ENCODE assay signal across 8 cellular contexts in the genomic region with DNA sequence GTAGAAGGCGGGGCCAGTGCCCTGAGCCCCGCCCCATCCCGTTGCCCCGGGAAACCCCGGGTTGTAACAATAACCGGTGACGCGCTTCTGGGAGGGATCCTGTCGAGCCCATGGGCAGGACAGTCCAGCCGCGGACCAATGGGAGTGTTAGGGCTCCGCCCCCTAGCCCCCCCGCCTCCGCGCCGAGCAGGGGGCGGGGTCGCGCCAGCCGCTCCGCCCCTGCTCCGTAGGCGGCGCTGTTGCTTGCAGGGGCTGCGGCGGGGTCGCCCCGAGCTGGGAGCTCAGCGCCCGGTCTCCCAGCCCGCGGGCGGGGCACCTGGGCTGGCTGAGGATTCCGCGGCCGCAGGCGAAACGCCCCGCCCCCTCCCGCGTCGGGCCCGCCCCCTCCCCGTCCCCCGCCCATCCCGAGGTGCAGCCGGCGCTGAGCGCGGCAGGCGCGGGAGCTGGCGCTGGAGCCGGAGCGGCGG. TPM values are rescaled to one million over a fixed set of nuclear protein-coding genes. Genes with fewer than 3 reads are reported as not detected.
DNase-seq lines count a peak whose midpoint lies in the region; ATAC-seq, FAIRE-seq and TF ChIP-seq lines count a peak whose summit lies in the region.

TSS of gene FOXO6 (plus strand) at position 407 of the 467 bp plus-strand sequence.

- peak within 1 kb of the TSS; percentile 71 for H3K27ac ChIP-seq in vagina

- peaks cover 51% of the 10 kb centered on the region for H3K4me1 ChIP-seq in vagina

- no peaks in the 10 kb centered on the region for H3K36me3 ChIP-seq in vagina

- TF ChIP-seq POLR2A in GM12892 (IDR thresholded peaks at IDR 0.05; ENCODE audit: low read depth, low read length) (no peak), vagina (IDR thresholded peaks at IDR 0.05) (no peak)

- DNase-seq in GM12892 (ENCODE audit: insufficient read length) = peak; percentile 98
- peak; percentile 92 for DNase-seq in NCI-H1694 treated with DMSO at 0.1 percent for 48 hours (lab: John Stamatoyannopoulos, UW)
- peak; percentile 88 for DNase-seq in T-helper 22 cell (ENCODE audit: low read depth)
- peak; percentile 99 for DNase-seq in astrocyte of the hippocampus (ENCODE audit: low read depth, low spot score)
- DNase-seq in hepatic stellate cell (ENCODE audit: low spot score) = peak; percentile 100
- DNase-seq in putamen (ENCODE audit: low spot score) = peak; percentile 98
- DNase-seq in vagina (ENCODE audit: extremely low spot score in 2 of 2) = peak in 1 of 2 donors; percentile 98

- H3K4me3 ChIP-seq in vagina = peak within 1 kb of the TSS; percentile 51 to 61

- intact Hi-C loops in vagina (cut with DNase I) = no loop called here

- H3K9me3 ChIP-seq in vagina = no peaks in the 10 kb centered on the region

- no peaks in the 10 kb centered on the region for H3K27me3 ChIP-seq in vagina

- TF ChIP-seq CTCF in vagina (IDR thresholded peaks at IDR 0.05) = peak; percentile 27 to 39 (median 32)

- ATAC-seq in HG02943 (IDR thresholded peaks at IDR 0.05; ENCODE audit: low read depth, unreplicated experiment) = peak; percentile 76

- peak; percentile 98 for FAIRE-seq in GM12892 (lab: Jason Lieb, UNC)

RNA-seq across cellular contexts. Expression of gene FOXO6, which starts in this region (rescaled TPM):
- polyA plus RNA-seq in GM12892 (2012; ENCODE audit: missing spikeins) = not detected
- total RNA-seq in vagina = 1.7 TPM
